In genomic region chr4:55733874-55734437, GRCh38 we compare ENCODE assay signal across 10 cellular contexts.
DNase-seq lines count a peak whose midpoint lies in the region; ATAC-seq and TF ChIP-seq lines count a peak whose summit lies in the region.
"Had no signal": no experiment of that assay in that cellular context is flagged by ENCODE, and none has a peak within 500 bp of the region (broad histone marks: within the 10 kb centered on the region; RNA-seq: fewer than 3 reads in every experiment).

No MANE protein-coding gene starts in this region.

- no peaks in the 10 kb centered on the region for H3K27me3 ChIP-seq in ascending aorta
- peaks cover 11% of the 10 kb centered on the region for H3K27me3 ChIP-seq in CD4-positive, alpha-beta T cell (ENCODE audit: control insufficient read depth, insufficient read depth, low read length)

- TF ChIP-seq CTCF in cardiac fibroblast (IDR thresholded peaks at IDR 0.05; ENCODE audit: low read depth, low read length) (no peak), lower leg skin (IDR thresholded peaks at IDR 0.05) (no peak), ascending aorta (IDR thresholded peaks at IDR 0.05) (no peak)
- TF ChIP-seq CTCF in CD4-positive, alpha-beta T cell (IDR thresholded peaks at IDR 0.05), result no peak

- no peak overlapping the region for H3K4me3 Mint-ChIP-seq in CD4-positive, alpha-beta T cell
- H3K4me3 Mint-ChIP-seq in natural killer cell treated with Interleukin-12 subunit alpha and Interleukin-12 subunit beta and Interleukin-15 and Interleukin-18, amount 100 ng/mL, for 72 hours, result no peak overlapping the region

- no peak overlapping the region for H3K27ac ChIP-seq in ascending aorta
- no peak overlapping the region for H3K27ac ChIP-seq in CD4-positive, alpha-beta T cell (ENCODE audit: low read depth, low read length)

- H3K4me1 ChIP-seq in ascending aorta, result no peaks in the 10 kb centered on the region

- intact Hi-C loops in lower leg skin (cut with DNase I; ENCODE audit: low total_unique reads), result no loop called here
- intact Hi-C loops in ascending aorta (cut with DNase I), result loop anchor here (10.0 kb wide), 1 partner anchor 389 kb away; the partner anchor contains the start of gene SRD5A3
- intact Hi-C loops in CD4-positive, alpha-beta T cell (cut with DNase I, micrococcal nuclease), result loop anchor here in 1 of 2 experiments (10.0 kb wide), 3 partner anchors 279 to 549 kb away; partner anchors contain the start of gene SRD5A3

- no peaks in the 10 kb centered on the region for H3K9me3 Mint-ChIP-seq in CD4-positive, alpha-beta T cell
- no peaks in the 10 kb centered on the region for H3K9me3 Mint-ChIP-seq in natural killer cell treated with Interleukin-12 subunit alpha and Interleukin-12 subunit beta and Interleukin-15 and Interleukin-18, amount 100 ng/mL, for 72 hours

- no peak for TF ChIP-seq POLR2A in lower leg skin (IDR thresholded peaks at IDR 0.05)

- H3K36me3 Mint-ChIP-seq in CD4-positive, alpha-beta T cell (ENCODE audit: low read depth), result no peaks in the 10 kb centered on the region
- no peaks in the 10 kb centered on the region for H3K36me3 Mint-ChIP-seq in natural killer cell treated with Interleukin-12 subunit alpha and Interleukin-12 subunit beta and Interleukin-15 and Interleukin-18, amount 100 ng/mL, for 72 hours

- H3K27me3 Mint-ChIP-seq in CD4-positive, alpha-beta T cell, result peaks cover 52% of the 10 kb centered on the region
- H3K27me3 Mint-ChIP-seq in natural killer cell treated with Interleukin-12 subunit alpha and Interleukin-12 subunit beta and Interleukin-15 and Interleukin-18, amount 100 ng/mL, for 72 hours, result peaks cover 32 to 69% of the 10 kb centered on the region in 2 donors

- no peak overlapping the region for H3K27ac Mint-ChIP-seq in CD4-positive, alpha-beta T cell
- no peak overlapping the region for H3K27ac Mint-ChIP-seq in natural killer cell treated with Interleukin-12 subunit alpha and Interleukin-12 subunit beta and Interleukin-15 and Interleukin-18, amount 100 ng/mL, for 72 hours

- no peaks in the 10 kb centered on the region for H3K4me1 Mint-ChIP-seq in CD4-positive, alpha-beta T cell (ENCODE audit: low read depth)
- no peaks in the 10 kb centered on the region for H3K4me1 Mint-ChIP-seq in natural killer cell treated with Interleukin-12 subunit alpha and Interleukin-12 subunit beta and Interleukin-15 and Interleukin-18, amount 100 ng/mL, for 72 hours (ENCODE audit: low read depth in 2 of 2)

- no peak for ATAC-seq in HG03457 (IDR thresholded peaks at IDR 0.05; ENCODE audit: unreplicated experiment)
- no peak for ATAC-seq in CD4-positive, alpha-beta T cell (ENCODE audit: poor library complexity)
- no peak for ATAC-seq in natural killer cell treated with Interleukin-12 subunit alpha and Interleukin-12 subunit beta and Interleukin-15 and Interleukin-18, amount 100 ng/mL, for 72 hours

- H3K9me3 ChIP-seq in ascending aorta, result no peaks in the 10 kb centered on the region
- no peaks in the 10 kb centered on the region for H3K9me3 ChIP-seq in CD4-positive, alpha-beta T cell (ENCODE audit: control insufficient read depth, low read length)

- 12 to 24% methylated on average over 2 of the region's 2 CpGs for WGBS in lower leg skin, 2 donors

- H3K4me3 ChIP-seq in cardiac fibroblast (replicated peaks in 1 of 2; ENCODE audit: low read depth in 2 of 2, low read length in 2 of 2) (no peak overlapping the region), lower leg skin (ENCODE audit: low read depth, poor library complexity, severe bottlenecking) (no peak overlapping the region), ascending aorta (no peak overlapping the region)

- POLR2A ChIA-PET in CD4-positive, alpha-beta T cell (lab: Charles Lee), result no interaction called here

- no peaks in the 10 kb centered on the region for H3K36me3 ChIP-seq in ascending aorta

- CTCF ChIA-PET in CD4-positive, alpha-beta T cell (lab: Charles Lee), result no interaction called here

- peak; percentile 64 for DNase-seq in DMS153 treated with DMSO at 0.1 percent for 48 hours (lab: John Stamatoyannopoulos, UW; ENCODE audit: unreplicated experiment)
- peak; percentile 66 for DNase-seq in NCI-H460 (ENCODE audit: extremely low read depth, low read depth)
- peak; percentile 67 to 78 for DNase-seq in cardiac fibroblast (ENCODE audit: low read depth in 2 of 2)
- peak; percentile 85 to 93 for DNase-seq in lower leg skin (ENCODE audit: low spot score in 2 of 2)
- DNase-seq in ascending aorta (ENCODE audit: low spot score in 2 of 2), result no peak
- DNase-seq in CD4-positive, alpha-beta T cell, result no peak
- no peak for DNase-seq in natural killer cell treated with Interleukin-12 subunit alpha and Interleukin-12 subunit beta and Interleukin-15 and Interleukin-18, amount 100 ng/mL, for 72 hours (ENCODE audit: low spot score)
- DNase-seq: DMS79 treated with DMSO at 0.1 percent for 48 hours; stimulated activated CD4-positive, alpha-beta T cell treated with anti-CD3 and anti-CD28 coated beads, Interleukin-4, amount 100 ng/mL, for 4 hours had no signal

Comparison
In these comparisons a context has a peak if more than half of its experiments do, and no peak if none do; other contexts are left out.
1. DNase-seq: peak in DMS153 treated with DMSO at 0.1 percent for 48 hours (single experiment), NCI-H460 (single experiment), cardiac fibroblast (2 of 2) and lower leg skin (2 of 2); none in ascending aorta (0 of 2), CD4-positive, alpha-beta T cell (0 of 10) and natural killer cell treated with Interleukin-12 subunit alpha and Interleukin-12 subunit beta and Interleukin-15 and Interleukin-18, amount 100 ng/mL, for 72 hours (single experiment).